1 cellular context compared by ENCODE assay signal in genomic region chr15:75153084-75153483, GRCh38.
TF ChIP-seq lines count a peak whose summit lies in the region.

No MANE protein-coding gene starts in this region.

TF ChIP-seq in SK-N-SH, 30 proteins besides CTCF, POLR2A, EP300 and RAD21 (continued from another document):
- no peak for TF ChIP-seq USF1 (IDR thresholded peaks at IDR 0.05; ENCODE audit: borderline replicate concordance, low read depth)
